In genomic region chr3:45302470-45302869, GRCh38 we compare ENCODE assay signal across 32 cellular contexts.
DNase-seq lines count a peak whose midpoint lies in the region; ATAC-seq, FAIRE-seq and TF ChIP-seq lines count a peak whose summit lies in the region.
"Had no signal": no experiment of that assay in that cellular context is flagged by ENCODE, and none has a peak within 500 bp of the region (broad histone marks: within the 10 kb centered on the region; RNA-seq: fewer than 3 reads in every experiment).

No MANE protein-coding gene starts in this region.

- H3K36me3 ChIP-seq in HEK293 (ENCODE audit: control insufficient read depth in 2 of 2, insufficient read depth in 1 of 2, low read length in 2 of 2) (no peaks in the 10 kb centered on the region), K562 (ENCODE audit: control insufficient read depth, insufficient read depth, low read length) (no peaks in the 10 kb centered on the region)
- no peaks in the 10 kb centered on the region for H3K36me3 ChIP-seq in CD8-positive, alpha-beta memory T cell (ENCODE audit: insufficient read depth, low read length)
- H3K36me3 ChIP-seq: BE2C; BLaER1; BLaER1 treated with 17β-estradiol and CSF1 and Interleukin-3, amounts not matched to agents 10 nM and 100 nM had no signal

- H3K27ac Mint-ChIP-seq in CD8-positive, alpha-beta memory T cell, result no peak overlapping the region
- H3K27ac Mint-ChIP-seq: B cell; CD14-positive monocyte; CD4-positive, alpha-beta memory T cell; CD4-positive, alpha-beta T cell; CD4-positive, CD25-positive, alpha-beta regulatory T cell; CD8-positive, alpha-beta T cell had no signal

- H3K9ac ChIP-seq in K562 (ENCODE audit: insufficient read depth in 1 of 2, low read depth in 2 of 2, low read length in 2 of 2), result no peak overlapping the region
- H3K9ac ChIP-seq: BLaER1; BLaER1 treated with 17β-estradiol and CSF1 and Interleukin-3, amounts not matched to agents 10 nM and 100 nM had no signal

- peaks cover 0 to 7% (median 1%) of the 10 kb centered on the region in 3 donors for H3K36me3 Mint-ChIP-seq in CD8-positive, alpha-beta memory T cell
- H3K36me3 Mint-ChIP-seq: CD14-positive monocyte; CD4-positive, alpha-beta memory T cell; CD4-positive, CD25-positive, alpha-beta regulatory T cell; CD8-positive, alpha-beta T cell had no signal

- WGBS in K562 (ENCODE audit: insufficient coverage, low coverage, missing lambda C conversion rate), result 50% methylated on average over 1 of the region's 1 CpG

- no peak for TF ChIP-seq POLR2A in K562 (conservative IDR thresholded peaks at IDR 0.05)

- H3K4me3 Mint-ChIP-seq in CD8-positive, alpha-beta memory T cell, result no peak overlapping the region
- H3K4me3 Mint-ChIP-seq: B cell; CD14-positive monocyte; CD4-positive, alpha-beta memory T cell; CD4-positive, alpha-beta T cell; CD4-positive, CD25-positive, alpha-beta regulatory T cell; CD8-positive, alpha-beta T cell had no signal

- ATAC-seq in K562, result no peak
- ATAC-seq: A549; CD8-positive, alpha-beta T cell had no signal

- H3K9me1 ChIP-seq in K562 (ENCODE audit: control insufficient read depth, insufficient read depth, low read length), result no peaks in the 10 kb centered on the region

- TF ChIP-seq CTCF in HEK293 (tag by site-specific recombination; IDR thresholded peaks at IDR 0.05) (no peak), K562 (IDR thresholded peaks at IDR 0.05 in 2 of 3, conservative IDR thresholded peaks at IDR 0.05 in 1 of 3; ENCODE audit: insufficient read depth in 2 of 3, low read depth in 1 of 3, low read length in 3 of 3) (no peak)

- H3K27ac ChIP-seq in HEK293 (ENCODE audit: extremely low read depth, low read depth, low read length), result no peak overlapping the region
- H3K27ac ChIP-seq in K562 (ENCODE audit: extremely low read depth, low read depth, low read length), result no peak overlapping the region
- no peak overlapping the region for H3K27ac ChIP-seq in CD8-positive, alpha-beta memory T cell (ENCODE audit: low read depth, low read length)
- H3K27ac ChIP-seq: 22Rv1; A549; BLaER1; BLaER1 treated with 17β-estradiol and CSF1 and Interleukin-3, amounts not matched to agents 10 nM and 100 nM; C4-2B had no signal

- peaks cover 4 to 6% of the 10 kb centered on the region in 2 experiments; a peak in 4 of 5 replicates for H3K27me3 ChIP-seq in K562 (ENCODE audit: control insufficient read depth in 2 of 2, insufficient read depth in 2 of 2, low read length in 2 of 2)
- H3K27me3 ChIP-seq in CD8-positive, alpha-beta memory T cell (ENCODE audit: insufficient read depth, low read length, poor library complexity, severe bottlenecking), result no peaks in the 10 kb centered on the region
- H3K27me3 ChIP-seq: BE2C; BLaER1; BLaER1 treated with 17β-estradiol and CSF1 and Interleukin-3, amounts not matched to agents 10 nM and 100 nM had no signal

- peaks cover 6 to 25% (median 24%) of the 10 kb centered on the region in 5 donors for H3K9me3 Mint-ChIP-seq in CD8-positive, alpha-beta memory T cell

- no peak overlapping the region for H2AFZ ChIP-seq in K562 (ENCODE audit: low read depth, low read length)

- TF ChIP-seq RAD21 in K562 (CRISPR knock-in tag; conservative IDR thresholded peaks at IDR 0.05 in 1 of 2, IDR thresholded peaks at IDR 0.05 in 1 of 2), result no peak

- peaks cover 21 to 46% of the 10 kb centered on the region in 2 donors for H3K27me3 Mint-ChIP-seq in CD8-positive, alpha-beta memory T cell

- TF ChIP-seq EP300 in K562 (IDR thresholded peaks at IDR 0.05; ENCODE audit: low read length), result no peak

- H3K9me3 ChIP-seq in HEK293 (ENCODE audit: control insufficient read depth, insufficient read depth, low read depth, low read length) (no peaks in the 10 kb centered on the region), K562 (replicated peaks; ENCODE audit: control insufficient read depth, insufficient read depth, low read depth, low read length) (peaks cover 7% of the 10 kb centered on the region; the same call in 1 of the 2 replicates)
- peaks cover 5% of the 10 kb centered on the region for H3K9me3 ChIP-seq in CD8-positive, alpha-beta memory T cell (ENCODE audit: low read length)
- H3K9me3 ChIP-seq: BE2C had no signal

- DNase-seq in K562 (ENCODE audit: extremely low read depth in 1 of 4, low spot score in 3 of 4), result no peak
- no peak for DNase-seq in T-helper 1 cell
- no peak for DNase-seq in CD8-positive, alpha-beta memory T cell
- DNase-seq: 8988T; ACHN; AML-193; BE2C; C1 segment of cervical spinal cord; Caco-2; Calu3; CD4-positive, alpha-beta memory T cell; CD4-positive, alpha-beta T cell; CD4-positive, CD25-positive, alpha-beta regulatory T cell; CD8-positive, alpha-beta T cell; COR-L47; DMS 273 treated with DMSO at 0.1 percent for 48 hours; DMS153; DMS53; DMS79; DMS79 treated with DMSO at 0.1 percent for 48 hours; DND-41; EL had no signal

- CTCF ChIA-PET in HEK293 (lab: Yijun Ruan, JAX) (no interaction called here), K562 (lab: Yijun Ruan, JAX; ENCODE audit: low intra/inter-chr PET ratio) (no interaction called here)
- CTCF ChIA-PET in CD8-positive, alpha-beta memory T cell (lab: Charles Lee), result no interaction called here

- intact Hi-C loops in K562 (cut with micrococcal nuclease), result no loop called here

- POLR2A ChIA-PET in HEK293 (lab: Yijun Ruan, JAX) (no interaction called here), K562 (lab: Yijun Ruan, JAX) (interaction anchor here (0.7 to 1.1 kb wide), 2 partner anchors 15 to 112 kb away, joined by 3 to 4 read pairs; no protein-coding TSS in a partner anchor)
- POLR2A ChIA-PET in CD8-positive, alpha-beta memory T cell (lab: Charles Lee), result no interaction called here

- in situ Hi-C loops in K562 (cut with MboI), result no loop called here

- no peaks in the 10 kb centered on the region for H3K4me1 ChIP-seq in HEK293 (ENCODE audit: control insufficient read depth, insufficient read depth, low read length)
- no peaks in the 10 kb centered on the region; a peak in 1 of 5 replicates for H3K4me1 ChIP-seq in K562 (replicated peaks in 1 of 2; ENCODE audit: control insufficient read depth in 2 of 2, insufficient read depth in 2 of 2, low read length in 2 of 2)
- no peaks in the 10 kb centered on the region for H3K4me1 ChIP-seq in CD8-positive, alpha-beta memory T cell (ENCODE audit: insufficient read depth, low read length)
- H3K4me1 ChIP-seq: A549, BE2C, BLaER1, Caco-2 had no signal

- no peaks in the 10 kb centered on the region for H4K20me1 ChIP-seq in K562 (replicated peaks; ENCODE audit: control insufficient read depth, insufficient read depth, low read length)
- H4K20me1 ChIP-seq: BLaER1; BLaER1 treated with 17β-estradiol and CSF1 and Interleukin-3, amounts not matched to agents 10 nM and 100 nM had no signal

- no peak overlapping the region for H3K4me2 ChIP-seq in K562 (ENCODE audit: insufficient read depth, low read length)
- H3K4me2 ChIP-seq: A549; BLaER1; BLaER1 treated with 17β-estradiol and CSF1 and Interleukin-3, amounts not matched to agents 10 nM and 100 nM had no signal

- no peaks in the 10 kb centered on the region for H3K79me2 ChIP-seq in K562 (ENCODE audit: control insufficient read depth, insufficient read depth, low read length)

- H3K4me3 ChIP-seq in HEK293 (ENCODE audit: low read depth, low read length), result no peak overlapping the region
- no peak overlapping the region for H3K4me3 ChIP-seq in K562
- no peak overlapping the region for H3K4me3 ChIP-seq in CD8-positive, alpha-beta memory T cell (ENCODE audit: low read length)
- H3K4me3 ChIP-seq: A549; BLaER1; BLaER1 treated with 17β-estradiol and CSF1 and Interleukin-3, amounts not matched to agents 10 nM and 100 nM had no signal

- peak; percentile 6 for FAIRE-seq in K562 (lab: Jason Lieb, UNC)
- FAIRE-seq: A204.1, A549, D721Med had no signal

- no peaks in the 10 kb centered on the region for H3K4me1 Mint-ChIP-seq in CD8-positive, alpha-beta memory T cell
- H3K4me1 Mint-ChIP-seq: B cell; CD14-positive monocyte; CD4-positive, alpha-beta memory T cell; CD4-positive, CD25-positive, alpha-beta regulatory T cell had no signal

- no TSS peak for BruUV-seq in K562 (replicated peaks; lab: Mats Ljungman, UMichigan)

TF ChIP-seq in HEK293, 187 proteins besides CTCF, POLR2A, EP300 and RAD21:
- TF ChIP-seq ZNF350 (tag by site-specific recombination; IDR thresholded peaks at IDR 0.05), result no peak
- peak; percentile 52 for TF ChIP-seq SETDB1 (IDR thresholded peaks at IDR 0.05; ENCODE audit: insufficient read length, low read length)
- TF ChIP-seq ZBTB1 (tag by site-specific recombination; IDR thresholded peaks at IDR 0.05), result no peak
- TF ChIP-seq ZNF610 (tag by site-specific recombination; IDR thresholded peaks at IDR 0.05; ENCODE audit: borderline replicate concordance), result no peak

TF ChIP-seq in K562, 482 proteins besides CTCF, POLR2A, EP300 and RAD21 (continues in another document):
- TF ChIP-seq PHB (CRISPR knock-in tag; IDR thresholded peaks at IDR 0.05), result no peak
- no peak for TF ChIP-seq ZMIZ1 (IDR thresholded peaks at IDR 0.05; ENCODE audit: low read depth in 2 of 2, low read length in 2 of 2)
- TF ChIP-seq PHB2 (IDR thresholded peaks at IDR 0.05; ENCODE audit: low read depth), result no peak
- TF ChIP-seq C11orf30 (IDR thresholded peaks at IDR 0.05; ENCODE audit: low read depth), result peak; percentile 63
- TF ChIP-seq ZNF445 (CRISPR knock-in tag; IDR thresholded peaks at IDR 0.05; ENCODE audit: low read depth), result no peak
- TF ChIP-seq ZNF75A (CRISPR knock-in tag; IDR thresholded peaks at IDR 0.05), result no peak
- TF ChIP-seq RNF2 (IDR thresholded peaks at IDR 0.05), result no peak

Comparison
In these comparisons a context has a peak if more than half of its experiments do, and no peak if none do; other contexts are left out.
1. Of the 44 proteins assayed by ChIP-seq in both K562 and HEK293: peak only in K562: none; only in HEK293: SETDB1; in both: none; in neither: 43.